ENCODE assay signal across 8 cellular contexts in the genomic region with DNA sequence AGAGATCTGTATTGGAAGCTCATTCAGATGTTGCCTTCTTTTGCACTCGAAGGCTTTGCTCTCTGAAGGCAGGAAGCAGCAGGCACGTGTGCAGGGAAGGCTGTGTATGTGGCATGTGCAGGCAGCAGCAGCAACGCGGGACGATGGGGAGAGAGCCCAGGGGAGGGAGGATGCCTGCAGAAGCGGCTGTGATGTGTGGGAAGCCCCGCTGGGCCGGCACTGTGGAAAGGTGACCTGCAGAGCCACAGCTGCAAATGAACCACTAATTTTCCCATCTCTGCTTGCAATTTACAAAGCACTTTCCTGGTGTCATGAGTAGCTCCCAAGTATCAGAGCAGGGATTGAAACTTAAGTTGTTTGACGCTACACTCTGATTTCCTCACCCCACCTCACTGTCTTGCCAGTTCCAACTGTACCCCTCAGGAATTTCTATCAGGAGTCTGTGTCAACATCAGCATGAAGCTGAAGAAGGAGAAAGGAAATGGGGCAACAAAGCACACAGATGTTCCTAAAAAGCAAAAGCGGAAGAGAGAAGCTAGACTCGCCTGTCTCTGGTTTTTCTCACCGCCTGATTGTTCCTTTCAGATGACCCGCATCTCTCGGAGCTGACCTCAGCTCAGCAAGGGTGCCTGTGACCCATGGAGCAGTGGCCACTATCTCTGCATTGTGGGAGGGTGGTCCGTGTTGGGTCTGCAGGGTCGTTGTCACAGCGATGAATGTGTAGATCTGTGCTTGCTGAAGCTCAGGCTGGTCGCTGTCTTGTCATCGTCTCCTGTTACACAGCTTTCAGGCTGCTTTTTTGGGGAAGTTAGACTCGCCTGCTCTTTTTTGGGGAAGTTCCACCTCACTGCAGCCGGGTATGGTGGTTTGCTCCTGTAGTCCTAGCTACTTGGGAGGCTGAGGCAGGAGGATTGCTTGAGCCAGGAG.
DNase-seq lines count a peak whose midpoint lies in the region; ATAC-seq, FAIRE-seq and TF ChIP-seq lines count a peak whose summit lies in the region.

No MANE protein-coding gene starts in this region.

- no peak overlapping the region for H3K27ac ChIP-seq in kidney (ENCODE audit: low read depth in 2 of 2, low read length in 2 of 2)

- no peak for TF ChIP-seq CTCF in GM10266 (IDR thresholded peaks at IDR 0.05; ENCODE audit: control insufficient read depth, insufficient read depth, low read depth, missing control alignments)
- TF ChIP-seq CTCF in chondrocyte (IDR thresholded peaks at IDR 0.05) = no peak
- no peak for TF ChIP-seq CTCF in kidney (IDR thresholded peaks at IDR 0.05; ENCODE audit: borderline replicate concordance, extremely low read depth, insufficient read depth)

- H3K4me3 Mint-ChIP-seq in chondrocyte (ENCODE audit: unreplicated experiment) = peak overlapping the region; percentile 56

- H3K27ac Mint-ChIP-seq in chondrocyte (ENCODE audit: unreplicated experiment) = peak overlapping the region; percentile 66

- H3K4me1 Mint-ChIP-seq in chondrocyte (ENCODE audit: low read depth) = peaks cover 12% of the 10 kb centered on the region

- intact Hi-C loops in sciatic nerve (cut with DNase I) (no loop called here), kidney (cut with DNase I) (no loop called here)

- DNase-seq in GM10266 (ENCODE audit: extremely low spot score) (peak; percentile 23), NCI-H2227 (lab: John Stamatoyannopoulos, UW; ENCODE audit: unreplicated experiment) (peak; percentile 81), chondrocyte (ENCODE audit: low spot score) (no peak), sciatic nerve (ENCODE audit: low spot score) (no peak), kidney (no peak)

- no peaks in the 10 kb centered on the region for H3K36me3 ChIP-seq in kidney (ENCODE audit: control insufficient read depth in 1 of 2, insufficient read depth in 2 of 2, low read length in 2 of 2)

- H3K36me3 Mint-ChIP-seq in chondrocyte (ENCODE audit: low read depth) = peaks cover 3% of the 10 kb centered on the region

- H3K27me3 Mint-ChIP-seq in chondrocyte (ENCODE audit: low read depth) = no peaks in the 10 kb centered on the region

- no peak overlapping the region for H3K4me3 ChIP-seq in kidney (ENCODE audit: low read length in 2 of 2)

- ATAC-seq in GM21737 (IDR thresholded peaks at IDR 0.05; ENCODE audit: unreplicated experiment) (peak; percentile 58), sciatic nerve (peak; percentile 58), HG03521 (IDR thresholded peaks at IDR 0.05; ENCODE audit: unreplicated experiment) (no peak), GM19455 (IDR thresholded peaks at IDR 0.05; ENCODE audit: unreplicated experiment) (no peak)

- H3K4me1 ChIP-seq in kidney (ENCODE audit: control insufficient read depth in 1 of 2, insufficient read depth in 1 of 2, low read depth in 1 of 2, low read length in 2 of 2) = no peaks in the 10 kb centered on the region

- FAIRE-seq in kidney (lab: Jason Lieb, UNC) = no peak

- H3K9ac ChIP-seq in kidney (ENCODE audit: low read length in 2 of 2) = no peak overlapping the region

- no peaks in the 10 kb centered on the region for H3K9me3 ChIP-seq in kidney (ENCODE audit: control insufficient read depth in 1 of 2, low read length in 2 of 2)

- H3K9me3 Mint-ChIP-seq in chondrocyte (ENCODE audit: low read depth) = peaks cover 2% of the 10 kb centered on the region

Comparison
In these comparisons a context has a peak if more than half of its experiments do, and no peak if none do; other contexts are left out.
1. DNase-seq: peak in GM10266 (single experiment) and NCI-H2227 (single experiment); none in chondrocyte (single experiment), sciatic nerve (single experiment) and kidney (single experiment).
2. ATAC-seq: peak in GM21737 (single experiment) and sciatic nerve (single experiment); none in HG03521 (single experiment) and GM19455 (single experiment).